8 cellular contexts compared by ENCODE assay signal in the genomic region with DNA sequence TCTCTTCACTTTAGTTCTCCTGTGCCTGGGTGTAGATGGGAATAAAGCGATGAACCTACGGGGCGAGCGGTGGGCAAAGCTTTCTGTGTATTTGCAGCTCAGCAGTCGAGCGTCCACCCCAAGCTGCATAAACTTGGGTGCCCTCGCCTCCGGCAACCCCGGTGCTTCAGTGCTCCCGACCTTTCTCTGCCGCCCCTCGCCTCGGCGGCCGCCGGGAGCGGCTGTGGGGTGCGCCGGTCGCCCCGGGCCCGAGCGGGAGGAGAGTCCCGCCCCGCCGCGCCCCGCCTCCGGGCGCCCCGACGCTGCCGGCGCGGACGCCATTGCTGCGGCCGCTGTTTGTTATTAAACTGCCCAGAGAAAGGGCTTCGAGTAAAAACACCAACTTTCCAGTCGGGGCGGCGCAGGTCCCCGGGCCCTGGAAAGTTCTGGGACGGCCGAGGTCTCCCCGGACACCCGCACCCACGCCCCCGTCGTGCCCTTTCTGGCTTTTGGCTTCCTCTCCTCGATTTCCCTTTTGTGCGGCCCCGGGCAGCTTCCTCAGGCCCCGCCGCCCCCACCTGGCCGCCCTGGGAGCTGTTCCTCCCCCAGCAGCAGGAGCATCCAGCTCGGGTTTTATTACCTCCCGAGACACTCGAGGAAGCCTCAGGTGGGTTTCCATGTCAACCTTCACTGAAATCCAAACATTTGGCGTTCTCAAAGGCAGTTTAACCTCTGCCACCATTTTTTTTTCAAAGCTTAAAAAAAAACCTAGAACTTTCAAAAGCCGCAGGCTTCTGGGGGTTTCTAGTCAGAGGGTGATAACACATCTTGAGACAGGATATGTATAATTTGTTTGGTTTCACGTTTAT.
DNase-seq lines count a peak whose midpoint lies in the region; ATAC-seq and TF ChIP-seq lines count a peak whose summit lies in the region.

No MANE protein-coding gene starts in this region.

- peak overlapping the region; percentile 45; the same call in 1 of the 2 replicates for H3K27ac ChIP-seq in PC-9
- peak overlapping the region; percentile 70 for H3K27ac ChIP-seq in foreskin keratinocyte

- peak overlapping the region; percentile 80 for H3K4me2 ChIP-seq in PC-9

- H3K9me3 ChIP-seq in PC-9 (ENCODE audit: insufficient read depth, low read depth), result no peaks in the 10 kb centered on the region

- H2AFZ ChIP-seq in PC-9, result peak overlapping the region; percentile 94

- BruUV-seq in PC-9 (replicated peaks; lab: Mats Ljungman, UMichigan), result TSS peak; percentile 91

- H3K27me3 ChIP-seq in PC-9 (ENCODE audit: insufficient read depth, low read depth) (no peaks in the 10 kb centered on the region), foreskin keratinocyte (no peaks in the 10 kb centered on the region)

- DNase-seq in CD14-positive monocyte (ENCODE audit: low spot score), result no peak
- peak; percentile 59 to 60 for DNase-seq in PC-9
- DNase-seq in activated effector memory CD4-positive, alpha-beta T cell treated with anti-CD3 and anti-CD28 coated beads, Interleukin-2, amount 50 U/mL, for 16 hours, result peak; percentile 83
- DNase-seq in foreskin keratinocyte, result peak in 1 of 2 donors; percentile 54
- DNase-seq in osteocyte (ENCODE audit: extremely low spot score, unreplicated experiment), result no peak
- peak; percentile 64 for DNase-seq in ureter (ENCODE audit: low spot score)

- H3K27me3 Mint-ChIP-seq in CD14-positive monocyte (ENCODE audit: low read depth in 3 of 3) (peaks cover 10 to 28% (median 14%) of the 10 kb centered on the region in 3 donors), osteocyte (ENCODE audit: unreplicated experiment) (no peaks in the 10 kb centered on the region)

- peak overlapping the region; percentile 85 for H3K4me3 ChIP-seq in PC-9

- H3K4me1 ChIP-seq in PC-9 (replicated peaks; ENCODE audit: insufficient read depth) (peaks cover 7% of the 10 kb centered on the region; the same call in 1 of the 2 replicates), foreskin keratinocyte (peaks cover 18% of the 10 kb centered on the region)

- H3K4me1 Mint-ChIP-seq in CD14-positive monocyte, result peaks cover 10% of the 10 kb centered on the region
- H3K4me1 Mint-ChIP-seq in osteocyte (ENCODE audit: unreplicated experiment), result peaks cover 5% of the 10 kb centered on the region

- H3K9me3 Mint-ChIP-seq in CD14-positive monocyte (peaks cover 0 to 2% (median 0%) of the 10 kb centered on the region in 7 donors), osteocyte (ENCODE audit: unreplicated experiment) (no peaks in the 10 kb centered on the region)

- ATAC-seq in GM19372 (IDR thresholded peaks at IDR 0.05; ENCODE audit: low read depth, unreplicated experiment) (peak; percentile 79), HG03460 (IDR thresholded peaks at IDR 0.05; ENCODE audit: unreplicated experiment) (peak; percentile 69), foreskin keratinocyte (peak; percentile 73)

- no peaks in the 10 kb centered on the region for H3K9me2 ChIP-seq in PC-9 (ENCODE audit: insufficient read depth)

- H3K36me3 Mint-ChIP-seq in CD14-positive monocyte (no peaks in the 10 kb centered on the region), osteocyte (ENCODE audit: unreplicated experiment) (no peaks in the 10 kb centered on the region)

- CTCF ChIA-PET in PC-9 (lab: Charles Lee), result no interaction called here

- TF ChIP-seq CTCF in CD14-positive monocyte (IDR thresholded peaks at IDR 0.05) (peak; percentile 22), PC-9 (conservative IDR thresholded peaks at IDR 0.05) (peak; percentile 50), foreskin keratinocyte (conservative IDR thresholded peaks at IDR 0.05) (peak; percentile 25), osteocyte (IDR thresholded peaks at IDR 0.05) (no peak)

- H3K4me3 Mint-ChIP-seq in CD14-positive monocyte (peak overlapping the region; percentile 87 to 98), osteocyte (ENCODE audit: unreplicated experiment) (peak overlapping the region; percentile 18)

- intact Hi-C loops in CD14-positive monocyte (cut with micrococcal nuclease) (loop anchor here in 1 of 2 donors (10.0 kb wide), 1 partner anchor 382 kb away; a partner anchor contains a TSS), PC-9 (cut with micrococcal nuclease; ENCODE audit: unreplicated experiment) (loop anchor here (5.0 kb wide), 2 partner anchors 94 to 146 kb away; no protein-coding TSS in a partner anchor)

- H4K20me1 ChIP-seq in PC-9 (ENCODE audit: insufficient read depth), result no peaks in the 10 kb centered on the region

- H3K36me3 ChIP-seq in PC-9 (ENCODE audit: low read depth), result no peaks in the 10 kb centered on the region

- H3K27ac Mint-ChIP-seq in CD14-positive monocyte (peak overlapping the region in 4 of 7 donors; percentile 9 to 78 (median 50)), osteocyte (ENCODE audit: unreplicated experiment) (peak overlapping the region; percentile 45)

- no peaks in the 10 kb centered on the region for H3F3A ChIP-seq in PC-9 (ENCODE audit: insufficient read depth, low read depth)

- no peaks in the 10 kb centered on the region for H3K79me2 ChIP-seq in PC-9 (ENCODE audit: low read depth)

- POLR2A ChIA-PET in PC-9 (lab: Charles Lee; ENCODE audit: unreplicated experiment), result interaction anchor here (0.6 kb wide), 1 partner anchor 137 kb away, joined by 4 read pairs; no protein-coding TSS in a partner anchor

Comparison
In these comparisons a context has a peak if more than half of its experiments do, and no peak if none do; other contexts are left out.
1. DNase-seq: peak in PC-9 (2 of 2), activated effector memory CD4-positive, alpha-beta T cell treated with anti-CD3 and anti-CD28 coated beads, Interleukin-2, amount 50 U/mL, for 16 hours (single experiment) and ureter (single experiment); none in CD14-positive monocyte (single experiment) and osteocyte (single experiment).
2. Peak in every context shown above with its lines, with median percentiles within 50 percentile points of each other: ATAC-seq.